Comparison of ENCODE assay signal across 8 cellular contexts in the genomic region with DNA sequence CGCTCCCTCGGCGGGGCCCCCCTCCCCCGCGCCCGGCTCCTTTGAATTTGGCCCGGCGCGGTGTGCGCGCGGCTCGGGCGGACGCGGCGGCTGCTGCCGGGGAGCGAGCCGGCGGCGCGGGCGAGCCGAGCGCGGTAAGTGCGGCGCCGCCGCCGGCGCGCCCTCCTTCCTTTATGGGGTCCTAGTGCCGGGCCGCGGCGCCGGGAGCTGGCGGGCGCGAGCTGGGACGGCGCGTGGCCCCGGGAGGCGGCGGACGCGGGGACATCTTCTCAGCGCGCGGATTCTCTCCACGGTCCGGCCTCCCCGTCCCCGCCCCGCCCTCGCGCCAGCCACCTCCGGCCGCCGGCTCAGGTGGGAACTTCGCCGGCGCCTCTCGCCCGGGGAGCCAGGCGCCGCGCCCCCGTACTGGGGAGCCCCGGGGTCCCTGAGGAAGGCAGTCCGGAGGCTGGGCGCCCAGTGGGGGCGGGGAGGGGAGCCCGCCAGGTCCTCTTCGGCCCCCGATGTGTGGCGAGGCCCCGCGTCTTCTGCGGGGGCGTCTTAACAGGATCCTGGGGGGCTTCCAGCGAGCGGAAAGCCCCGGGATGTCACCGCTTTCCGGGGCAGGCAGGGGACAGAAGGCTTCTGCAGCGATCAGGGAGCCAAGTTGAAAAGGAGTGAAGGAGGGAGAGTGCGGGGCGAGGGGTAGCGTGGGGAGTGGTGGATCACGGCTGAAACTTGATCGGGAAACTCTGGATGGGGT.
DNase-seq lines count a peak whose midpoint lies in the region; ATAC-seq and TF ChIP-seq lines count a peak whose summit lies in the region.

No MANE protein-coding gene starts in this region.

- ATAC-seq in GM21423 (IDR thresholded peaks at IDR 0.05; ENCODE audit: unreplicated experiment): no peak
- no peak for ATAC-seq in HG02623 (IDR thresholded peaks at IDR 0.05; ENCODE audit: unreplicated experiment)

- H3K4me3 Mint-ChIP-seq in activated naive CD4-positive, alpha-beta T cell treated with anti-CD3 and anti-CD28 coated beads, Interleukin-2, amount 50 U/mL, for 24 hours: peak overlapping the region; percentile 77
- H3K4me3 Mint-ChIP-seq in endodermal cell: peak overlapping the region; percentile 92
- peak overlapping the region; percentile 89 to 100 (median 100) for H3K4me3 Mint-ChIP-seq in nephron

- H3K36me3 Mint-ChIP-seq in activated naive CD4-positive, alpha-beta T cell treated with anti-CD3 and anti-CD28 coated beads, Interleukin-2, amount 50 U/mL, for 24 hours: no peaks in the 10 kb centered on the region
- H3K36me3 Mint-ChIP-seq in endodermal cell (ENCODE audit: low read depth): no peaks in the 10 kb centered on the region
- H3K36me3 Mint-ChIP-seq in nephron (ENCODE audit: low read depth): no peaks in the 10 kb centered on the region

- TF ChIP-seq CTCF in endodermal cell (conservative IDR thresholded peaks at IDR 0.05) (no peak), nephron (IDR thresholded peaks at IDR 0.05; ENCODE audit: unreplicated experiment in 3 of 3) (no peak)

- H3K36me3 ChIP-seq in endodermal cell (ENCODE audit: control insufficient read depth, insufficient read depth, low read length): no peaks in the 10 kb centered on the region

- no peaks in the 10 kb centered on the region for H3K9me3 ChIP-seq in endodermal cell (ENCODE audit: control insufficient read depth, low read length)

- H3K4me1 Mint-ChIP-seq in activated naive CD4-positive, alpha-beta T cell treated with anti-CD3 and anti-CD28 coated beads, Interleukin-2, amount 50 U/mL, for 24 hours: peaks cover 21% of the 10 kb centered on the region
- peaks cover 39% of the 10 kb centered on the region for H3K4me1 Mint-ChIP-seq in endodermal cell
- H3K4me1 Mint-ChIP-seq in nephron: peaks cover 41% of the 10 kb centered on the region

- no peaks in the 10 kb centered on the region for H3K9me3 Mint-ChIP-seq in activated naive CD4-positive, alpha-beta T cell treated with anti-CD3 and anti-CD28 coated beads, Interleukin-2, amount 50 U/mL, for 24 hours
- no peaks in the 10 kb centered on the region for H3K9me3 Mint-ChIP-seq in endodermal cell
- no peaks in the 10 kb centered on the region for H3K9me3 Mint-ChIP-seq in nephron

- WGBS in endodermal cell (ENCODE audit: insufficient coverage in 1 of 2, insufficient read length in 1 of 2), 2 experiments: 0% methylated on average over 14 to 95 of the region's 95 CpGs

- peak overlapping the region; percentile 70 for H3K9ac ChIP-seq in endodermal cell (ENCODE audit: extremely low read depth, low read length, poor library complexity, severe bottlenecking)

- no peaks in the 10 kb centered on the region for H3K4me1 ChIP-seq in endodermal cell (ENCODE audit: control insufficient read depth, insufficient read depth, low read length)

- H3K27ac ChIP-seq in endodermal cell (ENCODE audit: low read depth, low read length): peak overlapping the region; percentile 60

- no peak overlapping the region for H3K27ac Mint-ChIP-seq in activated naive CD4-positive, alpha-beta T cell treated with anti-CD3 and anti-CD28 coated beads, Interleukin-2, amount 50 U/mL, for 24 hours
- peak overlapping the region; percentile 89 for H3K27ac Mint-ChIP-seq in endodermal cell
- H3K27ac Mint-ChIP-seq in nephron: peak overlapping the region; percentile 96 to 100 (median 97)

- H3K4me3 ChIP-seq in endodermal cell (ENCODE audit: low read length): peak overlapping the region; percentile 87

- H3K27me3 Mint-ChIP-seq in activated naive CD4-positive, alpha-beta T cell treated with anti-CD3 and anti-CD28 coated beads, Interleukin-2, amount 50 U/mL, for 24 hours: peaks cover 54% of the 10 kb centered on the region
- peaks cover 47% of the 10 kb centered on the region for H3K27me3 Mint-ChIP-seq in endodermal cell (ENCODE audit: insufficient read depth)
- peaks cover 50% of the 10 kb centered on the region for H3K27me3 Mint-ChIP-seq in nephron (ENCODE audit: low read depth)

- no peak for DNase-seq in activated naive CD4-positive, alpha-beta T cell (lab: John Stamatoyannopoulos, UW)
- DNase-seq in NCI-H1105 (lab: John Stamatoyannopoulos, UW): peak; percentile 11
- DNase-seq in endodermal cell: peak; percentile 78
- DNase-seq in foreskin melanocyte: no peak

- peaks cover 32% of the 10 kb centered on the region for H3K27me3 ChIP-seq in endodermal cell (ENCODE audit: control insufficient read depth, insufficient read depth, low read length, poor library complexity, severe bottlenecking)

Comparison
In these comparisons a context has a peak if more than half of its experiments do, and no peak if none do; other contexts are left out.
1. DNase-seq: peak in NCI-H1105 (single experiment) and endodermal cell (single experiment); none in activated naive CD4-positive, alpha-beta T cell (0 of 4) and foreskin melanocyte (single experiment).
2. Peak in every context shown above with its lines, with median percentiles within 50 percentile points of each other: H3K4me3 Mint-ChIP-seq.